27 cellular contexts compared by ENCODE assay signal in genomic region chr4:142818476-142818875, GRCh38. TPM values are rescaled to one million over a fixed set of nuclear protein-coding genes. Genes with fewer than 3 reads are reported as not detected.
DNase-seq lines count a peak whose midpoint lies in the region; ATAC-seq and TF ChIP-seq lines count a peak whose summit lies in the region.
"Had no signal": no experiment of that assay in that cellular context is flagged by ENCODE, and none has a peak within 500 bp of the region (broad histone marks: within the 10 kb centered on the region; RNA-seq: fewer than 3 reads in every experiment).

No MANE protein-coding gene starts in this region.

- POLR2A ChIA-PET in T-cell (lab: Charles Lee): no interaction called here

- H3K27me3 Mint-ChIP-seq in chondrocyte (ENCODE audit: low read depth) (no peaks in the 10 kb centered on the region), T-cell (no peaks in the 10 kb centered on the region)
- H3K27me3 Mint-ChIP-seq: activated naive CD8-positive, alpha-beta T cell had no signal

- H3K4me3 ChIP-seq in Loucy (ENCODE audit: low read length, poor library complexity, severe bottlenecking) (peak overlapping the region; percentile 66), skeletal muscle satellite cell (ENCODE audit: low read length) (no peak overlapping the region)
- H3K4me3 ChIP-seq: GM23338, skin epidermis had no signal

- CTCF ChIA-PET in T-cell (lab: Charles Lee): no interaction called here

- H3K9me3 ChIP-seq in Loucy (ENCODE audit: insufficient read depth, low read depth, low read length) (no peaks in the 10 kb centered on the region), skeletal muscle satellite cell (replicated peaks; ENCODE audit: low read length) (no peaks in the 10 kb centered on the region)

- no peak for ATAC-seq in T-cell (replicated peaks in 1 of 4)
- ATAC-seq: foreskin keratinocyte; GM23338; stimulated activated effector memory CD8-positive, alpha-beta T cell treated with anti-CD3 and anti-CD28 coated beads, Interleukin-12 subunit alpha, Interleukin-12 subunit beta, amount 100 ng/mL, for 72 hours; WTC11 had no signal

- peak overlapping the region; percentile 68; the same call in 1 of the 2 replicates for H2AFZ ChIP-seq in Loucy (ENCODE audit: low read length)
- H2AFZ ChIP-seq: GM23338 had no signal

- H3K4me2 ChIP-seq in Loucy (ENCODE audit: low read depth, low read length, poor library complexity, severe bottlenecking): peak overlapping the region; percentile 86
- H3K4me2 ChIP-seq in skeletal muscle satellite cell (ENCODE audit: low read length): peak overlapping the region; percentile 74
- H3K4me2 ChIP-seq: GM23338 had no signal

- H3K79me2 ChIP-seq in Loucy (ENCODE audit: insufficient read depth, low read length): no peaks in the 10 kb centered on the region

- no peaks in the 10 kb centered on the region for H3K27me3 ChIP-seq in Loucy (ENCODE audit: insufficient read depth, low read length, poor library complexity, severe bottlenecking)
- H3K27me3 ChIP-seq in skeletal muscle satellite cell (ENCODE audit: control insufficient read depth, insufficient read depth, low read length): no peaks in the 10 kb centered on the region
- H3K27me3 ChIP-seq: foreskin keratinocyte had no signal

- no peak for TF ChIP-seq CTCF in Loucy (conservative IDR thresholded peaks at IDR 0.05; ENCODE audit: low read length)
- no peak for TF ChIP-seq CTCF in chondrocyte (IDR thresholded peaks at IDR 0.05)

- no peaks in the 10 kb centered on the region for H4K20me1 ChIP-seq in Loucy (ENCODE audit: insufficient read depth, low read length, poor library complexity, severe bottlenecking)

- peak overlapping the region; percentile 62 for H3K9ac ChIP-seq in Loucy (ENCODE audit: low read depth, low read length, poor library complexity, severe bottlenecking)
- peak overlapping the region; percentile 77 for H3K9ac ChIP-seq in skeletal muscle satellite cell (ENCODE audit: low read depth, low read length)

- no peaks in the 10 kb centered on the region for H3K9me2 ChIP-seq in Loucy (replicated peaks; ENCODE audit: low read depth, low read length)

- H3K36me3 Mint-ChIP-seq in chondrocyte (ENCODE audit: low read depth) (no peaks in the 10 kb centered on the region), T-cell (no peaks in the 10 kb centered on the region)
- H3K36me3 Mint-ChIP-seq: stimulated activated effector memory CD8-positive, alpha-beta T cell treated with anti-CD3 and anti-CD28 coated beads, Interleukin-12 subunit alpha, Interleukin-12 subunit beta, amount 100 ng/mL, for 72 hours; WTC11 had no signal

- H3K4me1 ChIP-seq in Loucy (ENCODE audit: insufficient read depth, low read length, poor library complexity, severe bottlenecking): peaks cover 58% of the 10 kb centered on the region
- peaks cover 37% of the 10 kb centered on the region for H3K4me1 ChIP-seq in skeletal muscle satellite cell (ENCODE audit: control insufficient read depth, insufficient read depth, low read length)

- H3K4me1 Mint-ChIP-seq in chondrocyte (ENCODE audit: low read depth): peaks cover 38% of the 10 kb centered on the region
- H3K4me1 Mint-ChIP-seq in T-cell: peaks cover 11 to 21% (median 18%) of the 10 kb centered on the region in 3 donors
- H3K4me1 Mint-ChIP-seq: GM23338, WTC11 had no signal

- peak; percentile 14 for DNase-seq in Daoy (ENCODE audit: low read depth)
- no peak for DNase-seq in chondrocyte (ENCODE audit: low spot score)
- no peak for DNase-seq in NOMO-1 treated with dmso at 0.1 percent for 144 hours (lab: John Stamatoyannopoulos, UW; ENCODE audit: unreplicated experiment)
- DNase-seq in activated naive CD4-positive, alpha-beta T cell treated with Interleukin-2 at 50 U/mL for 16 hours: no peak
- DNase-seq in DMS 273 (lab: John Stamatoyannopoulos, UW; ENCODE audit: unreplicated experiment): no peak
- no peak for DNase-seq in T-cell
- DNase-seq: activated CD4-positive, alpha-beta T cell treated with anti-CD3 and anti-CD28 coated beads, Interleukin-2, amount 50 U/mL, for 48 hours; activated CD8-positive, alpha-beta memory T cell treated with anti-CD3 and anti-CD28 coated beads, Interleukin-2, amount 50 U/mL, for 48 hours; DMS 273 treated with DMSO at 0.1 percent for 48 hours; effector CD4-positive, alpha-beta T cell; foreskin keratinocyte; GDM1; Karpas-422; mammary epithelial cell; NCI-H1105; NCI-H2029; NCI-H69; nucleus accumbens; stimulated activated CD4-positive, alpha-beta T cell treated with anti-CD3 and anti-CD28 coated beads, Interleukin-2, amount 100 ng/mL, for 48 hours; T1000 had no signal

- H3K27ac Mint-ChIP-seq in chondrocyte (ENCODE audit: unreplicated experiment): peak overlapping the region; percentile 93
- no peak overlapping the region for H3K27ac Mint-ChIP-seq in T-cell
- H3K27ac Mint-ChIP-seq: activated naive CD8-positive, alpha-beta T cell; GM23338; WTC11 had no signal

- peaks cover 13% of the 10 kb centered on the region for H3F3A ChIP-seq in Loucy (ENCODE audit: low read depth)

- H3K9me3 Mint-ChIP-seq in chondrocyte (ENCODE audit: low read depth) (no peaks in the 10 kb centered on the region), T-cell (peaks cover 0 to 2% (median 0%) of the 10 kb centered on the region in 3 donors)
- H3K9me3 Mint-ChIP-seq: GM23338; stimulated activated effector memory CD8-positive, alpha-beta T cell treated with anti-CD3 and anti-CD28 coated beads, Interleukin-12 subunit alpha, Interleukin-12 subunit beta, amount 100 ng/mL, for 72 hours; WTC11 had no signal

- H3K4me3 Mint-ChIP-seq in chondrocyte (ENCODE audit: unreplicated experiment): no peak overlapping the region
- no peak overlapping the region for H3K4me3 Mint-ChIP-seq in T-cell
- H3K4me3 Mint-ChIP-seq: activated naive CD8-positive, alpha-beta T cell; GM23338; stimulated activated effector memory CD8-positive, alpha-beta T cell treated with anti-CD3 and anti-CD28 coated beads, Interleukin-12 subunit alpha, Interleukin-12 subunit beta, amount 100 ng/mL, for 72 hours; WTC11 had no signal

- H3K36me3 ChIP-seq in Loucy (ENCODE audit: insufficient read depth, low read length): no peaks in the 10 kb centered on the region
- no peaks in the 10 kb centered on the region for H3K36me3 ChIP-seq in skeletal muscle satellite cell (ENCODE audit: insufficient read depth, low read length)

RNA-seq across cellular contexts. Expression of gene INPP4B, which starts 27.6 kb away (rescaled TPM):
- total RNA-seq in Daoy (2014; rRNA removed; shearing (Covaris generic)): 6.9 and 9.3 TPM in 2 replicates
- total RNA-seq in chondrocyte (18.7 to 30.0 TPM (median 29.2 TPM) in 3 replicates), T-cell (10 to 100 TPM; 47.4 to 99.7 (median 71.3) TPM)
- total RNA-seq in skeletal muscle satellite cell (2012; rRNA removed): 20.0 and 24.9 TPM in 2 replicates
